Comparison of ENCODE assay signal across 21 cellular contexts in genomic region chr15:70114226-70114625, GRCh38.
"Had no signal": no experiment of that assay in that cellular context is flagged by ENCODE, and none has a peak within 500 bp of the region (broad histone marks: within the 10 kb centered on the region; RNA-seq: fewer than 3 reads in every experiment).

No MANE protein-coding gene starts in this region.

- DNase-seq: activated CD4-positive, alpha-beta memory T cell treated with anti-CD3 and anti-CD28 coated beads for 36 hours; activated CD4-positive, alpha-beta T cell treated with anti-CD3 and anti-CD28 coated beads for 36 hours; activated gamma-delta T cell treated with Interleukin-2 at 50 U/mL for 16 hours; activated naive CD8-positive, alpha-beta T cell treated with anti-CD3 and anti-CD28 coated beads for 36 hours; activated T-cell treated with anti-CD3 and anti-CD28 coated beads for 4 hours; amygdala; immature natural killer cell; left cardiac atrium; naive thymus-derived CD8-positive, alpha-beta T cell; sigmoid colon; stimulated activated CD8-positive, alpha-beta memory T cell treated with anti-CD3 and anti-CD28 coated beads, Interleukin-4, amount 100 ng/mL, for 48 hours; stimulated activated naive CD8-positive, alpha-beta T cell treated with anti-CD3 and anti-CD28 coated beads, Interleukin-15, Interleukin-2, amounts not matched to agents 100 U/mL and 50 U/mL, for 24 hours; transverse colon had no signal

- H3K36me3 Mint-ChIP-seq: activated CD4-positive, alpha-beta memory T cell treated with anti-CD3 and anti-CD28 coated beads for 36 hours; activated naive CD8-positive, alpha-beta T cell treated with anti-CD3 and anti-CD28 coated beads for 36 hours; brain; naive thymus-derived CD8-positive, alpha-beta T cell had no signal

- ATAC-seq: activated CD4-positive, alpha-beta T cell treated with anti-CD3 and anti-CD28 coated beads for 36 hours; left cardiac atrium; naive thymus-derived CD8-positive, alpha-beta T cell had no signal

- H3K9me3 Mint-ChIP-seq: activated CD4-positive, alpha-beta memory T cell treated with anti-CD3 and anti-CD28 coated beads for 36 hours; activated naive CD8-positive, alpha-beta T cell treated with anti-CD3 and anti-CD28 coated beads for 36 hours; activated T-helper 1 cell treated with anti-CD3 and anti-CD28 coated beads, Interleukin-12 subunit alpha, Interleukin-12 subunit beta, Interleukin-2, Interleukin-4 antibody, amounts not matched to agents 30 ng/mL and 10 ng/mL and 1 ng/mL, durations not matched to agents 14 hours and 24 hours and 36 hours; central memory CD8-positive, alpha-beta T cell; immature natural killer cell; naive thymus-derived CD8-positive, alpha-beta T cell had no signal

- H3K27ac ChIP-seq: coronary artery, esophagus muscularis mucosa, parathyroid adenoma, sigmoid colon, suprapubic skin, transverse colon, vagina had no signal

- H3K27ac Mint-ChIP-seq: activated CD4-positive, alpha-beta memory T cell treated with anti-CD3 and anti-CD28 coated beads for 36 hours; activated CD4-positive, alpha-beta T cell treated with anti-CD3 and anti-CD28 coated beads for 36 hours; activated naive CD8-positive, alpha-beta T cell treated with anti-CD3 and anti-CD28 coated beads for 36 hours; activated T-helper 1 cell treated with anti-CD3 and anti-CD28 coated beads, Interleukin-12 subunit alpha, Interleukin-12 subunit beta, Interleukin-2, Interleukin-4 antibody, amounts not matched to agents 30 ng/mL and 10 ng/mL and 1 ng/mL, durations not matched to agents 14 hours and 24 hours and 36 hours; naive thymus-derived CD8-positive, alpha-beta T cell had no signal

- H3K36me3 ChIP-seq: esophagus muscularis mucosa, sigmoid colon, suprapubic skin, transverse colon, vagina had no signal

- H3K27me3 Mint-ChIP-seq: central memory CD8-positive, alpha-beta T cell had no signal

- H3K4me3 Mint-ChIP-seq: activated CD4-positive, alpha-beta memory T cell treated with anti-CD3 and anti-CD28 coated beads for 36 hours; activated CD4-positive, alpha-beta T cell treated with anti-CD3 and anti-CD28 coated beads for 36 hours; activated naive CD8-positive, alpha-beta T cell treated with anti-CD3 and anti-CD28 coated beads for 36 hours; activated T-helper 1 cell treated with anti-CD3 and anti-CD28 coated beads, Interleukin-12 subunit alpha, Interleukin-12 subunit beta, Interleukin-2, Interleukin-4 antibody, amounts not matched to agents 30 ng/mL and 10 ng/mL and 1 ng/mL, durations not matched to agents 14 hours and 24 hours and 36 hours; central memory CD8-positive, alpha-beta T cell; immature natural killer cell; naive thymus-derived CD8-positive, alpha-beta T cell had no signal

- H3K4me1 Mint-ChIP-seq: activated CD4-positive, alpha-beta T cell treated with anti-CD3 and anti-CD28 coated beads for 36 hours; activated naive CD8-positive, alpha-beta T cell treated with anti-CD3 and anti-CD28 coated beads for 36 hours; central memory CD8-positive, alpha-beta T cell; immature natural killer cell had no signal

- H3K9me3 ChIP-seq: esophagus muscularis mucosa, sigmoid colon, suprapubic skin, transverse colon, vagina had no signal

- H3K4me3 ChIP-seq: coronary artery, esophagus muscularis mucosa, sigmoid colon, suprapubic skin, transverse colon, vagina had no signal

- H3K27me3 ChIP-seq: esophagus muscularis mucosa, sigmoid colon, suprapubic skin, transverse colon, vagina had no signal
